Comparison of ENCODE assay signal across 14 cellular contexts in genomic region chr11:14012836-14013235, GRCh38. TPM values are rescaled to one million over a fixed set of nuclear protein-coding genes. Genes with fewer than 3 reads are reported as not detected.
"Had no signal": no experiment of that assay in that cellular context is flagged by ENCODE, and none has a peak within 500 bp of the region (broad histone marks: within the 10 kb centered on the region; RNA-seq: fewer than 3 reads in every experiment).

No MANE protein-coding gene starts in this region.

- H3K36me3 ChIP-seq: tibial nerve, vagina had no signal

- H3K27me3 ChIP-seq: tibial nerve, vagina had no signal

- H3K4me1 ChIP-seq: foreskin keratinocyte, tibial nerve, vagina had no signal

- H3K4me2 ChIP-seq: smooth muscle cell had no signal

- H3K9me3 ChIP-seq: mucosa of descending colon, tibial nerve, vagina had no signal

- H3K27ac ChIP-seq: foreskin keratinocyte, tibial nerve, vagina had no signal

- DNase-seq: activated CD4-positive, alpha-beta memory T cell treated with anti-CD3 and anti-CD28 coated beads, Interleukin-2, amount 10 ng/mL, durations not matched to agents 7 days and 5 days; activated CD4-positive, alpha-beta T cell treated with anti-CD3 and anti-CD28 coated beads for 36 hours; activated CD8-positive, alpha-beta memory T cell treated with anti-CD3 and anti-CD28 coated beads, Interleukin-2, amount 50 U/mL, for 48 hours; activated naive CD4-positive, alpha-beta T cell treated with Interleukin-2 at 50 U/mL for 16 hours; activated naive CD8-positive, alpha-beta T cell treated with anti-CD3 and anti-CD28 coated beads, Interleukin-2, amount 50 U/mL, for 24 hours; cortex of kidney; effector memory CD4-positive, alpha-beta T cell; foreskin keratinocyte; mucosa of descending colon; natural killer cell; right cardiac atrium had no signal

- H3K4me3 ChIP-seq: mucosa of descending colon, smooth muscle cell, tibial nerve, vagina had no signal

RNA-seq across cellular contexts. Expression of gene SPON1, which starts 50.3 kb away (rescaled TPM):
- total RNA-seq: foreskin keratinocyte had no signal
- polyA plus RNA-seq: foreskin keratinocyte had no signal
